22 cellular contexts compared by ENCODE assay signal in genomic region chr3:182246870-182247269, GRCh38.
"Had no signal": no experiment of that assay in that cellular context is flagged by ENCODE, and none has a peak within 500 bp of the region (broad histone marks: within the 10 kb centered on the region; RNA-seq: fewer than 3 reads in every experiment).

No MANE protein-coding gene starts in this region.

- DNase-seq: activated CD4-positive, alpha-beta T cell treated with anti-CD3 and anti-CD28 coated beads for 1 hour; activated CD8-positive, alpha-beta memory T cell treated with anti-CD3 and anti-CD28 coated beads for 24 hours; activated CD8-positive, alpha-beta memory T cell treated with anti-CD3 and anti-CD28 coated beads, Interleukin-2, amount 50 U/mL, for 48 hours; activated effector memory CD4-positive, alpha-beta T cell treated with anti-CD3 and anti-CD28 coated beads, Interleukin-2, amount 50 U/mL, for 16 hours; activated naive CD4-positive, alpha-beta T cell treated with anti-CD3 and anti-CD28 coated beads, Interleukin-2, amount 50 U/mL, for 16 hours; activated T-cell treated with anti-CD3 and anti-CD28 coated beads, Interleukin-2, amount 50 U/mL, for 72 hours; aorta; effector CD8-positive, alpha-beta T cell; left ventricle myocardium superior; stimulated activated CD4-positive, alpha-beta T cell treated with anti-CD3 and anti-CD28 coated beads, Interleukin-12 subunit alpha, Interleukin-12 subunit beta, amount 100 ng/mL, for 4 hours; stimulated activated CD4-positive, alpha-beta T cell treated with anti-CD3 and anti-CD28 coated beads, Interleukin-1b, Interleukin-23, amount 100 ng/mL, for 48 hours; T-cell; transverse colon had no signal

- H3K27me3 ChIP-seq: esophagus muscularis mucosa, gastroesophageal sphincter, right atrium auricular region, suprapubic skin, transverse colon had no signal

- H3K27ac Mint-ChIP-seq: activated T-cell treated with anti-CD3 and anti-CD28 coated beads, Interleukin-2, amount 50 U/mL, for 72 hours; dendritic cell treated with granulocyte-macrophage colony-stimulating factor and Interleukin-4, amounts not matched to agents 40 ng/mL and 50 ng/mL, for 4 days; stimulated activated naive CD8-positive, alpha-beta T cell treated with anti-CD3 and anti-CD28 coated beads, Interleukin-15, Interleukin-2, amounts not matched to agents 100 ng/mL and 50 ng/mL, for 24 hours; T-cell had no signal

- H3K27me3 Mint-ChIP-seq: dendritic cell treated with granulocyte-macrophage colony-stimulating factor and Interleukin-4, amounts not matched to agents 40 ng/mL and 50 ng/mL, for 4 days; stimulated activated naive CD8-positive, alpha-beta T cell treated with anti-CD3 and anti-CD28 coated beads, Interleukin-15, Interleukin-2, amounts not matched to agents 100 ng/mL and 50 ng/mL, for 24 hours had no signal

- H3K27ac ChIP-seq: esophagus muscularis mucosa, gastroesophageal sphincter, prostate gland, right atrium auricular region, suprapubic skin, transverse colon, VCaP had no signal

- ATAC-seq: activated T-cell treated with anti-CD3 and anti-CD28 coated beads, Interleukin-2, amount 50 U/mL, for 72 hours; gastroesophageal sphincter; left ventricle myocardium superior; T-cell had no signal

- H3K4me3 Mint-ChIP-seq: activated T-cell treated with anti-CD3 and anti-CD28 coated beads, Interleukin-2, amount 50 U/mL, for 72 hours; dendritic cell treated with granulocyte-macrophage colony-stimulating factor and Interleukin-4, amounts not matched to agents 40 ng/mL and 50 ng/mL, for 4 days; neural crest cell; stimulated activated naive CD8-positive, alpha-beta T cell treated with anti-CD3 and anti-CD28 coated beads, Interleukin-15, Interleukin-2, amounts not matched to agents 100 ng/mL and 50 ng/mL, for 24 hours; T-cell had no signal

- H3K9me3 ChIP-seq: esophagus muscularis mucosa, gastroesophageal sphincter, prostate gland, right atrium auricular region, suprapubic skin, transverse colon had no signal

- H3K36me3 Mint-ChIP-seq: T-cell had no signal

- H3K36me3 ChIP-seq: esophagus muscularis mucosa, gastroesophageal sphincter, prostate gland, right atrium auricular region, suprapubic skin, transverse colon had no signal

- H3K4me1 ChIP-seq: prostate gland, suprapubic skin, transverse colon had no signal

- H3K4me3 ChIP-seq: esophagus muscularis mucosa, gastroesophageal sphincter, prostate gland, right atrium auricular region, suprapubic skin, transverse colon had no signal

- H3K9me3 Mint-ChIP-seq: stimulated activated naive CD8-positive, alpha-beta T cell treated with anti-CD3 and anti-CD28 coated beads, Interleukin-15, Interleukin-2, amounts not matched to agents 100 ng/mL and 50 ng/mL, for 24 hours had no signal

- H3K4me1 Mint-ChIP-seq: T-cell had no signal
